ENCODE assay signal across 10 cellular contexts in genomic region chr2:223884399-223884798, GRCh38. TPM values are rescaled to one million over a fixed set of nuclear protein-coding genes. Genes with fewer than 3 reads are reported as not detected.
DNase-seq lines count a peak whose midpoint lies in the region; ATAC-seq and TF ChIP-seq lines count a peak whose summit lies in the region.
"Had no signal": no experiment of that assay in that cellular context is flagged by ENCODE, and none has a peak within 500 bp of the region (broad histone marks: within the 10 kb centered on the region; RNA-seq: fewer than 3 reads in every experiment).

No MANE protein-coding gene starts in this region.

- H3K4me3 ChIP-seq in ACC112 (ENCODE audit: low read depth, low read length) (no peak overlapping the region), MG63 (no peak overlapping the region), body of pancreas (no peak overlapping the region), SJCRH30 (no peak overlapping the region)
- H3K4me3 ChIP-seq: BLaER1 had no signal

- H3K9me3 ChIP-seq in MG63 (no peaks in the 10 kb centered on the region), body of pancreas (no peaks in the 10 kb centered on the region), SJCRH30 (replicated peaks) (no peaks in the 10 kb centered on the region)

- TF ChIP-seq POLR2A in body of pancreas (IDR thresholded peaks at IDR 0.05), result no peak

- peak; percentile 25 for DNase-seq in MG63
- DNase-seq in NCI-H510A treated with DMSO at 0.1 percent for 48 hours (lab: John Stamatoyannopoulos, UW), result no peak
- no peak for DNase-seq in body of pancreas
- DNase-seq in SJCRH30, result no peak
- DNase-seq in NCI-H69 (lab: John Stamatoyannopoulos, UW), result no peak
- DNase-seq: stimulated activated CD8-positive, alpha-beta memory T cell treated with anti-CD3 and anti-CD28 coated beads, Interleukin-4, amount 100 ng/mL, for 48 hours had no signal

- H3K4me1 ChIP-seq in ACC112 (ENCODE audit: control insufficient read depth, insufficient read depth, low read length, unreplicated experiment) (peaks cover 5% of the 10 kb centered on the region), body of pancreas (no peaks in the 10 kb centered on the region), SJCRH30 (no peaks in the 10 kb centered on the region)

- 88 to 89% methylated on average over 3 of the region's 3 CpGs for WGBS in body of pancreas, 2 donors

- H3K36me3 ChIP-seq in ACC112 (ENCODE audit: insufficient read depth, low read length), result peaks cover 5% of the 10 kb centered on the region; the same call in 1 of the 2 replicates
- peaks cover 21% of the 10 kb centered on the region for H3K36me3 ChIP-seq in MG63
- H3K36me3 ChIP-seq in body of pancreas (replicated peaks in 1 of 2; ENCODE audit: insufficient read depth in 1 of 2, low read depth in 2 of 2), result peaks cover 0 to 9% of the 10 kb centered on the region in 2 donors
- peaks cover 47% of the 10 kb centered on the region for H3K36me3 ChIP-seq in SJCRH30

- TF ChIP-seq CTCF in body of pancreas (IDR thresholded peaks at IDR 0.05), result no peak

- H3K27ac ChIP-seq in ACC112 (ENCODE audit: low read depth, low read length) (peak overlapping the region; percentile 48), body of pancreas (no peak overlapping the region), SJCRH30 (no peak overlapping the region)
- H3K27ac ChIP-seq: BLaER1 had no signal

- no peak overlapping the region for H2AFZ ChIP-seq in ACC112 (ENCODE audit: low read length, unreplicated experiment)

- H3K79me2 ChIP-seq in ACC112 (ENCODE audit: control insufficient read depth, insufficient read depth, low read length, unreplicated experiment), result no peaks in the 10 kb centered on the region

- ATAC-seq in GM18870 (IDR thresholded peaks at IDR 0.05; ENCODE audit: unreplicated experiment), result peak; percentile 88
- peak; percentile 81 for ATAC-seq in HG02759 (IDR thresholded peaks at IDR 0.05; ENCODE audit: unreplicated experiment)
- no peak for ATAC-seq in body of pancreas

- intact Hi-C loops in body of pancreas (cut with DNase I), result no loop called here

- H3K27me3 ChIP-seq in ACC112 (ENCODE audit: insufficient read depth, low read length) (no peaks in the 10 kb centered on the region), MG63 (no peaks in the 10 kb centered on the region), body of pancreas (no peaks in the 10 kb centered on the region), SJCRH30 (no peaks in the 10 kb centered on the region)
- H3K27me3 ChIP-seq: BLaER1 had no signal

RNA-seq across cellular contexts. Expression of gene AP1S3, which starts 47.0 kb away (rescaled TPM):
- 22.2 and 35.5 TPM in 2 replicates for total RNA-seq in MG63 (2014; rRNA removed; shearing (Covaris generic); ENCODE audit: low replicate concordance)
- total RNA-seq in body of pancreas, result 1 to 10 TPM; 2.0 to 8.3 TPM
- total RNA-seq in SJCRH30 (2014; rRNA removed; shearing (Covaris generic)), result not detected in 2 replicates
